Comparison of ENCODE assay signal across 1 cellular context in the genomic region with DNA sequence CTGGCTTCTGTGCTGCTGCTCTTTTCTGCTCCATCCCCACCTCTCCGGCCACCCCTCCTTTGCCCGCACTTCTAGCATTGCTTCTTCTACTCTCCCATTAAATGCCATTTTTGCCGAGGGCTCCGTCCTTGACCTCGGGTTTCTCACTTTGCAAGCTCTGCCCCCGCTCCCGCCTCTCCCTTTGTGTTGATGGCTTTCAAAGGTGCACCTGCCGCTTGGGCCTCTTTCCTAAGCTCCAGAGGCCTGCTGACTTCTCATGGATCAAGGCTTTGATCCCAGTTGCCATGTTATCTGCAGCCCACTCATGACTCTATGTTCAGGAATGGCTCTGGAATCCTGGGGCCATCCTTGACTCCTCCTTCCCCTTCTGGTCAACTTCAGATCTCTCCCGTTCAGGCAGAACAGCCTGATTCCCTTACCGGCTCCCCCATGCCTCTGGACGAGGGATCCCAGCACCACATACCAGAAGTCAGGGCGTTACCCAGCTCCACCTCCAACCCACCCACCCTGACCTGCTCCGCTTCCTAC.
TF ChIP-seq lines count a peak whose summit lies in the region.

No MANE protein-coding gene starts in this region.

TF ChIP-seq in HepG2, 621 proteins besides CTCF, POLR2A, EP300 and RAD21 (continued from another document):
- TF ChIP-seq, protein P1, sequence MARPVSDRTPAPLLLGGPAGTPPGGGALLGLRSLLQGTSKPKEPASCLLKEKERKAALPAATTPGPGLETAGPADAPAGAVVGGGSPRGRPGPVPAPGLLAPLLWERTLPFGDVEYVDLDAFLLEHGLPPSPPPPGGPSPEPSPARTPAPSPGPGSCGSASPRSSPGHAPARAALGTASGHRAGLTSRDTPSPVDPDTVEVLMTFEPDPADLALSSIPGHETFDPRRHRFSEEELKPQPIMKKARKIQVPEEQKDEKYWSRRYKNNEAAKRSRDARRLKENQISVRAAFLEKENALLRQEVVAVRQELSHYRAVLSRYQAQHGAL (CRISPR knock-in tag; IDR thresholded peaks at IDR 0.05; ENCODE audit: not compliant biosample characterization), result no peak
- TF ChIP-seq ZBTB7A (CRISPR knock-in tag; IDR thresholded peaks at IDR 0.05), result no peak
- TF ChIP-seq FOSL2 (CRISPR knock-in tag; IDR thresholded peaks at IDR 0.05), result 0 out of 2 replicates have a peak, but pooled peaks have one; percentile 6
- peak; percentile 14 for TF ChIP-seq TEAD3 (CRISPR knock-in tag; optimal IDR thresholded peaks at IDR 0.05; ENCODE audit: borderline replicate concordance)
- TF ChIP-seq TCF7 (IDR thresholded peaks at IDR 0.05; ENCODE audit: low read depth), result 0 out of 2 replicates have a peak, but pooled peaks have one; percentile 25
- no peak for TF ChIP-seq SALL1 (CRISPR knock-in tag; IDR thresholded peaks at IDR 0.05)
- TF ChIP-seq RXRA (CRISPR knock-in tag; IDR thresholded peaks at IDR 0.05), result peak; percentile 17; the same call in 1 of the 2 replicates
TF ChIP-seq in HepG2: peak in this region for 5.
